Comparison of ENCODE assay signal across 2 cellular contexts in genomic region chr6:25916330-25916729, GRCh38.
TF ChIP-seq lines count a peak whose summit lies in the region.

No MANE protein-coding gene starts in this region.

TF ChIP-seq in HepG2, 621 proteins besides CTCF, POLR2A, EP300 and RAD21:
- TF ChIP-seq, protein P1, sequence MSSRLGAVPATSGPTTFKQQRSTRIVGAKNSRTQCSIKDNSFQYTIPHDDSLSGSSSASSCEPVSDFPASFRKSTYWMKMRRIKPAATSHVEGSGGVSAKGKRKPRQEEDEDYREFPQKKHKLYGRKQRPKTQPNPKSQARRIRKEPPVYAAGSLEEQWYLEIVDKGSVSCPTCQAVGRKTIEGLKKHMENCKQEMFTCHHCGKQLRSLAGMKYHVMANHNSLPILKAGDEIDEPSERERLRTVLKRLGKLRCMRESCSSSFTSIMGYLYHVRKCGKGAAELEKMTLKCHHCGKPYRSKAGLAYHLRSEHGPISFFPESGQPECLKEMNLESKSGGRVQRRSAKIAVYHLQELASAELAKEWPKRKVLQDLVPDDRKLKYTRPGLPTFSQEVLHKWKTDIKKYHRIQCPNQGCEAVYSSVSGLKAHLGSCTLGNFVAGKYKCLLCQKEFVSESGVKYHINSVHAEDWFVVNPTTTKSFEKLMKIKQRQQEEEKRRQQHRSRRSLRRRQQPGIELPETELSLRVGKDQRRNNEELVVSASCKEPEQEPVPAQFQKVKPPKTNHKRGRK (CRISPR knock-in tag; IDR thresholded peaks at IDR 0.05): no peak
- TF ChIP-seq ZBTB7B (CRISPR knock-in tag; IDR thresholded peaks at IDR 0.05): no peak
- TF ChIP-seq ETV6 (CRISPR knock-in tag; conservative IDR thresholded peaks at IDR 0.05): no peak
- TF ChIP-seq ZNF841 (CRISPR knock-in tag; IDR thresholded peaks at IDR 0.05; ENCODE audit: borderline replicate concordance): no peak
- TF ChIP-seq CEBPB (IDR thresholded peaks at IDR 0.05; ENCODE audit: borderline replicate concordance, low read depth, low read length): peak; percentile 72; the same call in 1 of the 2 replicates
- no peak for TF ChIP-seq EZH2 (conservative IDR thresholded peaks at IDR 0.05; ENCODE audit: low read depth, low read length)
- TF ChIP-seq CEBPG (CRISPR knock-in tag; IDR thresholded peaks at IDR 0.05): peak; percentile 35; the same call in 1 of the 2 replicates

TF ChIP-seq in K562, 482 proteins besides CTCF, POLR2A, EP300 and RAD21:
- TF ChIP-seq ESRRA (IDR thresholded peaks at IDR 0.05; ENCODE audit: borderline replicate concordance, low read depth): peak; percentile 82
- TF ChIP-seq, protein P2, sequence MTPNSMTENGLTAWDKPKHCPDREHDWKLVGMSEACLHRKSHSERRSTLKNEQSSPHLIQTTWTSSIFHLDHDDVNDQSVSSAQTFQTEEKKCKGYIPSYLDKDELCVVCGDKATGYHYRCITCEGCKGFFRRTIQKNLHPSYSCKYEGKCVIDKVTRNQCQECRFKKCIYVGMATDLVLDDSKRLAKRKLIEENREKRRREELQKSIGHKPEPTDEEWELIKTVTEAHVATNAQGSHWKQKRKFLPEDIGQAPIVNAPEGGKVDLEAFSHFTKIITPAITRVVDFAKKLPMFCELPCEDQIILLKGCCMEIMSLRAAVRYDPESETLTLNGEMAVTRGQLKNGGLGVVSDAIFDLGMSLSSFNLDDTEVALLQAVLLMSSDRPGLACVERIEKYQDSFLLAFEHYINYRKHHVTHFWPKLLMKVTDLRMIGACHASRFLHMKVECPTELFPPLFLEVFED (CRISPR knock-in tag; conservative IDR thresholded peaks at IDR 0.05): no peak
- no peak for TF ChIP-seq CEBPG (CRISPR knock-in tag; IDR thresholded peaks at IDR 0.05)
- peak; percentile 63 to 74; a peak in 3 of 4 replicates for TF ChIP-seq CEBPG (tag; conservative IDR thresholded peaks at IDR 0.05 in 1 of 2, IDR thresholded peaks at IDR 0.05 in 1 of 2)
- TF ChIP-seq ZBTB5 (IDR thresholded peaks at IDR 0.05): no peak
- TF ChIP-seq CEBPB (tag; IDR thresholded peaks at IDR 0.05): peak; percentile 63
- TF ChIP-seq ZBTB40 (IDR thresholded peaks at IDR 0.05): no peak
- no peak for TF ChIP-seq ZBTB40 (CRISPR knock-in tag; IDR thresholded peaks at IDR 0.05)
- no peak for TF ChIP-seq ZFPM2 (CRISPR knock-in tag; IDR thresholded peaks at IDR 0.05)
- TF ChIP-seq BRF1 (IDR thresholded peaks at IDR 0.05; ENCODE audit: borderline replicate concordance, extremely low read depth, insufficient read length): no peak
- no peak for TF ChIP-seq RBM14 (IDR thresholded peaks at IDR 0.05; ENCODE audit: borderline replicate concordance, insufficient read depth, low read depth, low read length)
TF ChIP-seq in K562: peak in this region for 3.
